ENCODE assay signal across 12 cellular contexts in the genomic region with DNA sequence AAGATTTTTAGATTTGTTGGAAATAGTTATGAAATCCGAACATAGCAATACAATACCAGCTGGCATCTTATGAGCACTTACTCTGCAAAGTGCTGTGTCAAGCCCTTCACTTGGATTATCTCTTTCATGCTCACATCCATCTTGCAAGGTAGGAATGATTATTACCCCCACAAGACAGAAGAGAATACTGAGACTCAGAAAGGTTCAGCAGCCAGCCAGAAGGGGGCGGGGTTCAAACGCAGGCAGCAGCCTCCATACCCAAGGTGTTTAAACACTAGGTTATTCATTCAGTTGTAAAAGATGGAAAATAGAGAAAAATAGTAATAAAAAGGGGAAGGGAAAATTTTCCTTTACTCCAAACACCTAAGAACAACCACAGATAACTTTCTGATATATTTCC.
DNase-seq lines count a peak whose midpoint lies in the region; ATAC-seq and TF ChIP-seq lines count a peak whose summit lies in the region.
"Had no signal": no experiment of that assay in that cellular context is flagged by ENCODE, and none has a peak within 500 bp of the region (broad histone marks: within the 10 kb centered on the region; RNA-seq: fewer than 3 reads in every experiment).

No MANE protein-coding gene starts in this region.

- CTCF ChIA-PET in BJ (lab: Yijun Ruan, JAX) = interaction anchor here (1.7 to 2.7 kb wide), 2 partner anchors 91 to 282 kb away, joined by 4 to 10 read pairs; no protein-coding TSS in a partner anchor

- POLR2A ChIA-PET in BJ (lab: Charles Lee) = no interaction called here

- TF ChIP-seq CTCF in BJ (IDR thresholded peaks at IDR 0.05; ENCODE audit: insufficient read depth, low read depth, low read length) = peak; percentile 30; the same call in 1 of the 2 replicates
- peak; percentile 59 for TF ChIP-seq CTCF in fibroblast of mammary gland (conservative IDR thresholded peaks at IDR 0.05; ENCODE audit: control insufficient read depth, insufficient read depth, low read depth, low read length)

- no peaks in the 10 kb centered on the region for H3K36me3 ChIP-seq in BJ (ENCODE audit: control insufficient read depth, insufficient read depth, low read length)
- H3K36me3 ChIP-seq: tibial artery had no signal

- ATAC-seq in GM19351 (IDR thresholded peaks at IDR 0.05; ENCODE audit: unreplicated experiment) (peak; percentile 42), GM18498 (IDR thresholded peaks at IDR 0.05; ENCODE audit: unreplicated experiment) (no peak)

- no peak for DNase-seq in BJ (ENCODE audit: low read depth)
- peak; percentile 51 for DNase-seq in NAMALWA (ENCODE audit: low spot score)
- peak; percentile 42 for DNase-seq in fibroblast of mammary gland (ENCODE audit: low read depth)
- no peak for DNase-seq in NCI-H510A (lab: John Stamatoyannopoulos, UW)
- no peak for DNase-seq in OCI-M1 (lab: John Stamatoyannopoulos, UW)
- DNase-seq in hippocampal formation (lab: John Stamatoyannopoulos, UW) = no peak
- DNase-seq: activated naive CD8-positive, alpha-beta T cell treated with anti-CD3 and anti-CD28 coated beads, Interleukin-2, amount 10 ng/mL, durations not matched to agents 7 days and 5 days; SHP77; tibial artery had no signal

- H3K4me3 ChIP-seq in BJ (ENCODE audit: low read depth, low read length) = no peak overlapping the region
- no peak overlapping the region for H3K4me3 ChIP-seq in fibroblast of mammary gland (ENCODE audit: control insufficient read depth, low read depth, low read length)
- H3K4me3 ChIP-seq: skin epidermis, tibial artery had no signal

- no peaks in the 10 kb centered on the region for H3K27me3 ChIP-seq in BJ (ENCODE audit: control insufficient read depth, insufficient read depth, low read length)
- H3K27me3 ChIP-seq: tibial artery had no signal

Comparison
In these comparisons a context has a peak if more than half of its experiments do, and no peak if none do; other contexts are left out.
1. DNase-seq: peak in NAMALWA (single experiment) and fibroblast of mammary gland (single experiment); none in BJ (single experiment), NCI-H510A (single experiment), OCI-M1 (single experiment) and hippocampal formation (0 of 2).